8 cellular contexts compared by ENCODE assay signal in the genomic region with DNA sequence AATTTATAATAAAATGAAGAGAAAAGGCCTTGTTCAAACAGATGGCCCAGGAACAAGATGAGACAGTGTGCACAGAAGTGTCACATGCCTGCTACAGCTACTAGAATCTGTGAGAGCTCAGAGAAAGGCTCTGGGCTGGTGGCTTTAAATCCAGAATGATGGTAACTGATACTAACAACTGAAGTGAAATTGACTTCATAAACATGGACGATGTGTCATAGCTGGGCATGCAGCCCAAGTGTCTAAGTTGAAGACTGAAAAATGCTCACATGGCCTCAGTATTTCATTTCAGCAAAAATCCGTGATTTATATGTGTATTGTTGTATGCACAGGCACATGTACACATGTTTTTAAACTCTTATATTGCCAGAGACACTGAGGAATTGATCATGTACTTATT.
DNase-seq lines count a peak whose midpoint lies in the region; ATAC-seq and TF ChIP-seq lines count a peak whose summit lies in the region.

No MANE protein-coding gene starts in this region.

- no peak overlapping the region for H3K4me3 ChIP-seq in epithelial cell of esophagus (ENCODE audit: low read length)

- peaks cover 4% of the 10 kb centered on the region for H3K36me3 Mint-ChIP-seq in osteocyte (ENCODE audit: unreplicated experiment)

- H3K4me3 Mint-ChIP-seq in osteocyte (ENCODE audit: unreplicated experiment), result no peak overlapping the region

- H3K27me3 Mint-ChIP-seq in osteocyte (ENCODE audit: unreplicated experiment), result no peaks in the 10 kb centered on the region

- peaks cover 5% of the 10 kb centered on the region for H3K9me3 Mint-ChIP-seq in osteocyte (ENCODE audit: unreplicated experiment)

- TF ChIP-seq CTCF in epithelial cell of esophagus (IDR thresholded peaks at IDR 0.05; ENCODE audit: insufficient read depth, low read depth, low read length, missing control alignments) (no peak), osteocyte (IDR thresholded peaks at IDR 0.05) (no peak)

- peak overlapping the region; percentile 93 for H3K27ac Mint-ChIP-seq in osteocyte (ENCODE audit: unreplicated experiment)

- DNase-seq in DMS 273 (lab: John Stamatoyannopoulos, UW; ENCODE audit: unreplicated experiment) (peak; percentile 75), NCI-H2196 treated with DMSO at 0.1 percent for 48 hours (lab: John Stamatoyannopoulos, UW; ENCODE audit: unreplicated experiment) (peak; percentile 73), epithelial cell of esophagus (ENCODE audit: low read depth) (peak; percentile 95), osteocyte (ENCODE audit: extremely low spot score, unreplicated experiment) (no peak)
- no peak for DNase-seq in stimulated activated CD4-positive, alpha-beta T cell treated with anti-CD3 and anti-CD28 coated beads, Interleukin-4, amount 100 ng/mL, for 1 hour

- no peak for ATAC-seq in HG03175 (IDR thresholded peaks at IDR 0.05; ENCODE audit: unreplicated experiment)
- no peak for ATAC-seq in GM21360 (IDR thresholded peaks at IDR 0.05; ENCODE audit: unreplicated experiment)
- ATAC-seq in HG02610 (IDR thresholded peaks at IDR 0.05; ENCODE audit: unreplicated experiment), result no peak

- H3K4me1 Mint-ChIP-seq in osteocyte (ENCODE audit: unreplicated experiment), result peaks cover 48% of the 10 kb centered on the region

Comparison
In these comparisons a context has a peak if more than half of its experiments do, and no peak if none do; other contexts are left out.
1. DNase-seq: peak in DMS 273 (single experiment), NCI-H2196 treated with DMSO at 0.1 percent for 48 hours (single experiment) and epithelial cell of esophagus (single experiment); none in osteocyte (single experiment) and stimulated activated CD4-positive, alpha-beta T cell treated with anti-CD3 and anti-CD28 coated beads, Interleukin-4, amount 100 ng/mL, for 1 hour (single experiment).